In the genomic region with DNA sequence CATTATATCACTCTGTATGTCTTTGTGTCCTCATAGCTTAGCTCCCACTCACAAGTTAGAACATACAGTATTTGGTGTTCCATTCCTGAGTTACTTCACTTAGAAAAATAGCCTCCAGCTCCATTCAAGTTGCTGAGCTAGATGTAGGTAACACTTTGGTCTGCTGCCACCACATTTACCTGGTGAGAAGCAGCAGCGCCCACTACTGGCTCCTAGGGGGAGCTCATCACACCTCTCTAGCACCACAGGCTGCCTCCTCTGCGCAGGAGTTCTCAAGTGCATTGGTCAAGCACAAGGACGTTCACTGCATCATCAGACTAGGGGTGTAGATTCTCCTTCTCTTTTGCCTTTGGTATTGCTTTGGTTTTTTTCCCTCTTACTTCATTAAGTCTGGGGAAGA, we compare ENCODE assay signal across 12 cellular contexts.
DNase-seq lines count a peak whose midpoint lies in the region; ATAC-seq, FAIRE-seq and TF ChIP-seq lines count a peak whose summit lies in the region.
"Had no signal": no experiment of that assay in that cellular context is flagged by ENCODE, and none has a peak within 500 bp of the region (broad histone marks: within the 10 kb centered on the region; RNA-seq: fewer than 3 reads in every experiment).

No MANE protein-coding gene starts in this region.

- no peaks in the 10 kb centered on the region for H3K4me1 ChIP-seq in DOHH2 (ENCODE audit: control insufficient read depth, low read length)
- no peaks in the 10 kb centered on the region for H3K4me1 ChIP-seq in astrocyte (ENCODE audit: insufficient read depth, low read length)
- H3K4me1 ChIP-seq in lower lobe of right lung: no peaks in the 10 kb centered on the region

- no peak for FAIRE-seq in astrocyte (lab: Jason Lieb, UNC)

- no peaks in the 10 kb centered on the region for H3K9me2 ChIP-seq in DOHH2 (replicated peaks; ENCODE audit: control insufficient read depth, low read length)

- no peak overlapping the region for H3K4me2 ChIP-seq in DOHH2 (ENCODE audit: low read length)
- H3K4me2 ChIP-seq in astrocyte (ENCODE audit: low read length): no peak overlapping the region

- no peaks in the 10 kb centered on the region for H3K36me3 ChIP-seq in DOHH2 (ENCODE audit: control insufficient read depth, low read length)
- H3K36me3 ChIP-seq in astrocyte (ENCODE audit: insufficient read depth, low read length): no peaks in the 10 kb centered on the region
- no peaks in the 10 kb centered on the region for H3K36me3 ChIP-seq in lower lobe of right lung

- no peak overlapping the region for H2AFZ ChIP-seq in astrocyte (ENCODE audit: low read depth, low read length)

- DNase-seq in astrocyte (ENCODE audit: low read depth) (peak; percentile 4), lower lobe of right lung (peak; percentile 57)
- DNase-seq: activated CD4-positive, CD25-positive, alpha-beta regulatory T cell; activated naive CD8-positive, alpha-beta T cell treated with anti-CD3 and anti-CD28 coated beads, Interleukin-2, amount 10 ng/mL, durations not matched to agents 7 days and 5 days; NCI-H446 had no signal

- H3K79me2 ChIP-seq in DOHH2 (ENCODE audit: control insufficient read depth, low read length) (no peaks in the 10 kb centered on the region), astrocyte (ENCODE audit: insufficient read depth, low read length) (no peaks in the 10 kb centered on the region)

- H3K4me3 ChIP-seq in DOHH2 (ENCODE audit: low read length): no peak overlapping the region
- H3K4me3 ChIP-seq in astrocyte (ENCODE audit: insufficient read depth, low read depth, low read length): no peak overlapping the region
- H3K4me3 ChIP-seq in lower lobe of right lung: no peak overlapping the region

- H3F3A ChIP-seq in DOHH2 (ENCODE audit: control insufficient read depth, insufficient read depth): no peaks in the 10 kb centered on the region

- no peaks in the 10 kb centered on the region for H3K9me3 ChIP-seq in DOHH2 (ENCODE audit: control insufficient read depth, insufficient read depth, low read length)
- H3K9me3 ChIP-seq in astrocyte (ENCODE audit: insufficient read depth, low read depth, low read length): peaks cover 2% of the 10 kb centered on the region
- no peaks in the 10 kb centered on the region for H3K9me3 ChIP-seq in lower lobe of right lung

- H3K27ac ChIP-seq in DOHH2 (ENCODE audit: low read depth, low read length): no peak overlapping the region
- H3K27ac ChIP-seq in astrocyte (ENCODE audit: low read depth, low read length): no peak overlapping the region
- no peak overlapping the region for H3K27ac ChIP-seq in lower lobe of right lung
- H3K27ac ChIP-seq: epithelial cell of prostate had no signal

- no peaks in the 10 kb centered on the region; the same call in 1 of the 2 replicates for H3K27me3 ChIP-seq in DOHH2 (ENCODE audit: control insufficient read depth, low read length)
- no peaks in the 10 kb centered on the region for H3K27me3 ChIP-seq in astrocyte (ENCODE audit: insufficient read depth, low read length)
- H3K27me3 ChIP-seq in lower lobe of right lung (ENCODE audit: low read depth): no peaks in the 10 kb centered on the region

- H4K20me1 ChIP-seq in DOHH2 (ENCODE audit: control insufficient read depth, insufficient read depth, low read depth, low read length) (no peaks in the 10 kb centered on the region), astrocyte (ENCODE audit: insufficient read depth, low read length) (no peaks in the 10 kb centered on the region)

- no peak overlapping the region for H3K27ac Mint-ChIP-seq in astrocyte (ENCODE audit: unreplicated experiment)
- H3K27ac Mint-ChIP-seq: activated naive CD8-positive, alpha-beta T cell treated with anti-CD3 and anti-CD28 coated beads, Interleukin-2, amount 10 ng/mL, durations not matched to agents 7 days and 5 days had no signal

- H3K27me3 Mint-ChIP-seq in astrocyte (ENCODE audit: low read depth, unreplicated experiment): no peaks in the 10 kb centered on the region
- H3K27me3 Mint-ChIP-seq: activated naive CD8-positive, alpha-beta T cell treated with anti-CD3 and anti-CD28 coated beads, Interleukin-2, amount 10 ng/mL, durations not matched to agents 7 days and 5 days had no signal

- peak; percentile 44 to 61 for ATAC-seq in lower lobe of right lung
- no peak for ATAC-seq in HG02852 (IDR thresholded peaks at IDR 0.05; ENCODE audit: unreplicated experiment)
- ATAC-seq in HG03460 (IDR thresholded peaks at IDR 0.05; ENCODE audit: unreplicated experiment): no peak
- ATAC-seq in GM19035 (IDR thresholded peaks at IDR 0.05; ENCODE audit: unreplicated experiment): no peak
- ATAC-seq in GM19397 (IDR thresholded peaks at IDR 0.05; ENCODE audit: unreplicated experiment): no peak

- intact Hi-C loops in lower lobe of right lung (cut with DNase I): no loop called here

- no peaks in the 10 kb centered on the region for H3K9me3 Mint-ChIP-seq in astrocyte (ENCODE audit: unreplicated experiment)

- H3K4me1 Mint-ChIP-seq in astrocyte (ENCODE audit: low read depth, unreplicated experiment): no peaks in the 10 kb centered on the region
- H3K4me1 Mint-ChIP-seq: activated naive CD8-positive, alpha-beta T cell treated with anti-CD3 and anti-CD28 coated beads, Interleukin-2, amount 10 ng/mL, durations not matched to agents 7 days and 5 days had no signal

- peak; percentile 77 for TF ChIP-seq CTCF in DOHH2 (IDR thresholded peaks at IDR 0.05; ENCODE audit: low read depth, low read length, poor library complexity, severe bottlenecking)
- peak; percentile 14; the same call in 1 of the 2 replicates for TF ChIP-seq CTCF in LNCAP (IDR thresholded peaks at IDR 0.05)
- no peak for TF ChIP-seq CTCF in astrocyte (IDR thresholded peaks at IDR 0.05; ENCODE audit: insufficient read depth, low read depth, low read length)
- peak; percentile 36 for TF ChIP-seq CTCF in lower lobe of right lung (IDR thresholded peaks at IDR 0.05)

- H3K36me3 Mint-ChIP-seq in astrocyte (ENCODE audit: low read depth, unreplicated experiment): no peaks in the 10 kb centered on the region
- H3K36me3 Mint-ChIP-seq: activated naive CD8-positive, alpha-beta T cell treated with anti-CD3 and anti-CD28 coated beads, Interleukin-2, amount 10 ng/mL, durations not matched to agents 7 days and 5 days had no signal

- no peak overlapping the region for H3K9ac ChIP-seq in astrocyte (ENCODE audit: low read length)

- H3K4me3 Mint-ChIP-seq in astrocyte (ENCODE audit: unreplicated experiment): no peak overlapping the region
- H3K4me3 Mint-ChIP-seq: activated naive CD8-positive, alpha-beta T cell treated with anti-CD3 and anti-CD28 coated beads, Interleukin-2, amount 10 ng/mL, durations not matched to agents 7 days and 5 days had no signal

Comparison
In these comparisons a context has a peak if more than half of its experiments do, and no peak if none do; other contexts are left out.
1. ATAC-seq: peak in lower lobe of right lung (2 of 2); none in HG02852 (single experiment), HG03460 (single experiment), GM19035 (single experiment) and GM19397 (single experiment).